Comparison of ENCODE assay signal across 28 cellular contexts in the genomic region with DNA sequence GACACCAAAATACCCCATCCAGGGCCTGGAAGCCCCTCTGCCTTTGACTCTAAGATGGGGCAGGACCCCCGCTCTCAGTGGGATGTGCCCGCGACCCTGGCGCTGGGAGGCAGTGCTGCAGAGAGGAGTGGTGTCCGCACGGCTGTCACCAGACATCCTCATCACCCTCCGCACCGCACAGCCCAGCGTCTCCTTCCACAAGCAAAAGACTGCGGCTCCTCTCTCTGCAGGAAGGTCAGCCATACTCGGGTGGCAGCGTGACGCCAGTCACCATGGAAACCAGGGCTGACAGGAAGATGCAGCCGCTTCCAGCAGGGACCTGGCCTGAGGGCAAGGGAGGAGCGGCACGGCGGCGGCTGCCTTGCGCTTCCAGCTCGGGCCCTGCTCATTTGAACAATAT. TPM values are rescaled to one million over a fixed set of nuclear protein-coding genes. Genes with fewer than 3 reads are reported as not detected.
DNase-seq lines count a peak whose midpoint lies in the region; ATAC-seq and TF ChIP-seq lines count a peak whose summit lies in the region.
"Had no signal": no experiment of that assay in that cellular context is flagged by ENCODE, and none has a peak within 500 bp of the region (broad histone marks: within the 10 kb centered on the region; RNA-seq: fewer than 3 reads in every experiment).

No MANE protein-coding gene starts in this region.

- H3K36me3 ChIP-seq in neuronal stem cell (replicated peaks in 1 of 2; ENCODE audit: control insufficient read depth in 2 of 2, insufficient read depth in 2 of 2, low read length in 2 of 2) (peaks cover 55 to 84% of the 10 kb centered on the region in 2 donors), neural progenitor cell (no peaks in the 10 kb centered on the region), esophagus squamous epithelium (peaks cover 11 to 57% (median 12%) of the 10 kb centered on the region in 3 donors)

- no peak overlapping the region for H3K4me2 ChIP-seq in neuronal stem cell (ENCODE audit: insufficient read depth, low read length, poor library complexity, severe bottlenecking)
- H3K4me2 ChIP-seq in neural progenitor cell = no peak overlapping the region
- H3K4me2 ChIP-seq: KMS-11 had no signal

- H3K4me3 ChIP-seq in neuronal stem cell (ENCODE audit: low read length in 2 of 2) (no peak overlapping the region), neural progenitor cell (no peak overlapping the region), esophagus squamous epithelium (no peak overlapping the region)
- H3K4me3 ChIP-seq: adrenal gland, dorsolateral prefrontal cortex, prostate gland had no signal

- H3K79me2 ChIP-seq in neural progenitor cell (ENCODE audit: low read depth) = no peaks in the 10 kb centered on the region

- no peak overlapping the region for H4K8ac ChIP-seq in neuronal stem cell (ENCODE audit: low read depth, low read length)

- no peak overlapping the region for H3K23ac ChIP-seq in neuronal stem cell (ENCODE audit: low read depth, low read length, poor library complexity)

- no peak overlapping the region for H3K27ac ChIP-seq in neuronal stem cell (replicated peaks; ENCODE audit: low read length)
- no peak overlapping the region for H3K27ac ChIP-seq in neural progenitor cell
- H3K27ac ChIP-seq in esophagus squamous epithelium = no peak overlapping the region
- H3K27ac ChIP-seq: 22Rv1, adrenal gland, dorsolateral prefrontal cortex, foreskin keratinocyte, KMS-11, prostate gland had no signal

- TF ChIP-seq CTCF in neural progenitor cell (IDR thresholded peaks at IDR 0.05) = no peak
- no peak for TF ChIP-seq CTCF in esophagus squamous epithelium (IDR thresholded peaks at IDR 0.05)

- H2AK5ac ChIP-seq in neuronal stem cell (ENCODE audit: low read depth, low read length) = no peak overlapping the region

- H2BK5ac ChIP-seq in neuronal stem cell (ENCODE audit: low read length) = no peak overlapping the region

- H3K9me3 Mint-ChIP-seq in central memory CD8-positive, alpha-beta T cell = peaks cover 5% of the 10 kb centered on the region
- H3K9me3 Mint-ChIP-seq in neural progenitor cell = peaks cover 20% of the 10 kb centered on the region
- H3K9me3 Mint-ChIP-seq: type B pancreatic cell had no signal

- H2BK15ac ChIP-seq in neuronal stem cell (ENCODE audit: low read length) = no peak overlapping the region

- no peak overlapping the region for H2BK120ac ChIP-seq in neuronal stem cell (ENCODE audit: low read depth, low read length)

- H3K18ac ChIP-seq in neuronal stem cell (ENCODE audit: low read length) = peak overlapping the region; percentile 8

- intact Hi-C loops in esophagus squamous epithelium (cut with DNase I) = no loop called here

- H3K27me3 ChIP-seq in neuronal stem cell (ENCODE audit: control insufficient read depth in 3 of 3, insufficient read depth in 3 of 3, low read depth in 1 of 3, low read length in 3 of 3) = no peaks in the 10 kb centered on the region
- H3K27me3 ChIP-seq in neural progenitor cell = no peaks in the 10 kb centered on the region
- no peaks in the 10 kb centered on the region for H3K27me3 ChIP-seq in esophagus squamous epithelium
- H3K27me3 ChIP-seq: adrenal gland, dorsolateral prefrontal cortex, foreskin keratinocyte had no signal

- H3K14ac ChIP-seq in neuronal stem cell (ENCODE audit: low read length) = peak overlapping the region; percentile 40

- peaks cover 33% of the 10 kb centered on the region for H3F3A ChIP-seq in neural progenitor cell (ENCODE audit: low read depth)

- no peak overlapping the region for H4K91ac ChIP-seq in neuronal stem cell (ENCODE audit: low read depth, low read length, poor library complexity)

- peak overlapping the region; percentile 53 for H3K27ac Mint-ChIP-seq in central memory CD8-positive, alpha-beta T cell (ENCODE audit: low read depth)
- no peak overlapping the region for H3K27ac Mint-ChIP-seq in neural progenitor cell
- H3K27ac Mint-ChIP-seq: naive B cell, type B pancreatic cell had no signal

- no peaks in the 10 kb centered on the region for H4K20me1 ChIP-seq in neural progenitor cell (ENCODE audit: low read depth)

- no peak for ATAC-seq in central memory CD8-positive, alpha-beta T cell (replicated peaks; ENCODE audit: extremely low read depth, poor library complexity, severe bottlenecking)
- ATAC-seq: foreskin keratinocyte had no signal

- peaks cover 6 to 24% of the 10 kb centered on the region in 2 donors for H3K9me3 ChIP-seq in neuronal stem cell (replicated peaks in 1 of 2; ENCODE audit: control insufficient read depth in 2 of 2, insufficient read depth in 1 of 2, low read depth in 1 of 2, low read length in 2 of 2)
- H3K9me3 ChIP-seq in neural progenitor cell (ENCODE audit: low read depth) = no peaks in the 10 kb centered on the region
- H3K9me3 ChIP-seq in esophagus squamous epithelium = peaks cover 0 to 5% (median 0%) of the 10 kb centered on the region in 3 donors
- H3K9me3 ChIP-seq: adrenal gland, prostate gland had no signal

- WGBS in neuronal stem cell (ENCODE audit: extremely low coverage in 2 of 2, insufficient read length in 2 of 2, insufficient replicate concordance in 1 of 2), 2 donors = no CpG with 5 or more reads among the region's 20 CpGs
- 77 to 80% methylated on average over 2 to 10 of the region's 20 CpGs for WGBS in esophagus squamous epithelium, 2 donors

- H2AFZ ChIP-seq in neuronal stem cell (ENCODE audit: low read length) = no peak overlapping the region
- no peak overlapping the region for H2AFZ ChIP-seq in neural progenitor cell (replicated peaks)

- H2BK12ac ChIP-seq in neuronal stem cell (ENCODE audit: low read length) = no peak overlapping the region

- H3K27me3 Mint-ChIP-seq in central memory CD8-positive, alpha-beta T cell = no peaks in the 10 kb centered on the region
- peaks cover 20% of the 10 kb centered on the region for H3K27me3 Mint-ChIP-seq in neural progenitor cell (ENCODE audit: insufficient read depth, low read depth)
- H3K27me3 Mint-ChIP-seq: naive B cell, type B pancreatic cell had no signal

- H3K9ac ChIP-seq in neuronal stem cell (ENCODE audit: low read depth, low read length, poor library complexity) (no peak overlapping the region), neural progenitor cell (no peak overlapping the region)
- H3K9ac ChIP-seq: KMS-11 had no signal

- H3K79me1 ChIP-seq in neuronal stem cell (ENCODE audit: low read depth, low read length) = peaks cover 8% of the 10 kb centered on the region

- H3K4ac ChIP-seq in neuronal stem cell (ENCODE audit: low read length) = no peak overlapping the region

- peaks cover 12% of the 10 kb centered on the region for H3K4me1 Mint-ChIP-seq in central memory CD8-positive, alpha-beta T cell
- H3K4me1 Mint-ChIP-seq in neural progenitor cell = peaks cover 6% of the 10 kb centered on the region
- H3K4me1 Mint-ChIP-seq: naive B cell had no signal

- in situ Hi-C loops in GM18951 (cut with MboI; ENCODE audit: low sequenced_read_pairs, unreplicated experiment) = no loop called here

- H3K4me1 ChIP-seq in neuronal stem cell (ENCODE audit: control insufficient read depth in 2 of 2, insufficient read depth in 1 of 2, low read depth in 1 of 2, low read length in 2 of 2) (peaks cover 0 to 5% of the 10 kb centered on the region in 2 donors), neural progenitor cell (no peaks in the 10 kb centered on the region), esophagus squamous epithelium (no peaks in the 10 kb centered on the region)
- H3K4me1 ChIP-seq: adrenal gland, foreskin keratinocyte, prostate gland had no signal

- TF ChIP-seq POLR2A in GM18951 (IDR thresholded peaks at IDR 0.05; ENCODE audit: extremely low read depth, insufficient read depth, insufficient read length) = peak; percentile 14
- no peak for TF ChIP-seq POLR2A in esophagus squamous epithelium (IDR thresholded peaks at IDR 0.05)

- peaks cover 65% of the 10 kb centered on the region for H3K36me3 Mint-ChIP-seq in central memory CD8-positive, alpha-beta T cell (ENCODE audit: insufficient read depth)
- H3K36me3 Mint-ChIP-seq in neural progenitor cell = peaks cover 38% of the 10 kb centered on the region

- H3K4me3 Mint-ChIP-seq in central memory CD8-positive, alpha-beta T cell = no peak overlapping the region
- no peak overlapping the region for H3K4me3 Mint-ChIP-seq in neural progenitor cell
- H3K4me3 Mint-ChIP-seq: naive B cell, type B pancreatic cell had no signal

- DNase-seq in NCI-H1417 (lab: John Stamatoyannopoulos, UW) (peak in 2 of 3 experiments; percentile 61 to 87), NCI-H1417 treated with DMSO at 0.1 percent for 48 hours (lab: John Stamatoyannopoulos, UW) (no peak), neuronal stem cell (ENCODE audit: low spot score) (no peak), neural progenitor cell (ENCODE audit: low spot score) (no peak), SKM-1 (lab: John Stamatoyannopoulos, UW; ENCODE audit: unreplicated experiment) (no peak), esophagus squamous epithelium (lab: John Stamatoyannopoulos, UW) (no peak)
- no peak for DNase-seq in central memory CD8-positive, alpha-beta T cell (ENCODE audit: low spot score in 2 of 2)
- DNase-seq: activated gamma-delta T cell; DMS79; foreskin keratinocyte; hippocampal formation; MV-4-11; naive B cell; NCI-H2081; NCI-H446 treated with DMSO at 0.1 percent for 48 hours; small intestine; stimulated activated CD4-positive, alpha-beta T cell treated with anti-CD3 and anti-CD28 coated beads, Interleukin-4, amount 100 ng/mL, for 1 hour; T1000 had no signal

RNA-seq across cellular contexts. Expression of a gene that starts 17.1 kb away (rescaled TPM):
- 0.26 TPM for polyA plus RNA-seq in neuronal stem cell (2013, experiment 1 of 2)
- 0.15 TPM for polyA plus RNA-seq in neuronal stem cell (2013, experiment 2 of 2)
- total RNA-seq in neural progenitor cell (ENCODE audit: low replicate concordance) (0.19 and 0.32 TPM in 2 replicates), esophagus squamous epithelium (under 1 TPM in 1 of 4 donors, not detected in 3; 0.19 TPM)
- total RNA-seq: adrenal gland, bronchial epithelial cell, epithelial cell of proximal tubule, foreskin keratinocyte, H4 had no signal
- polyA plus RNA-seq: foreskin keratinocyte had no signal

Comparison
In these comparisons a context has a peak if more than half of its experiments do, and no peak if none do; other contexts are left out.
1. DNase-seq: peak in NCI-H1417 (2 of 3); none in NCI-H1417 treated with DMSO at 0.1 percent for 48 hours (single experiment), central memory CD8-positive, alpha-beta T cell (0 of 2), neuronal stem cell (single experiment), neural progenitor cell (single experiment), SKM-1 (single experiment) and esophagus squamous epithelium (single experiment).